In genomic region chr1:204511366-204511765, GRCh38 we compare ENCODE assay signal across 21 cellular contexts. TPM values are rescaled to one million over a fixed set of nuclear protein-coding genes. Genes with fewer than 3 reads are reported as not detected.
DNase-seq lines count a peak whose midpoint lies in the region; ATAC-seq and TF ChIP-seq lines count a peak whose summit lies in the region.
"Had no signal": no experiment of that assay in that cellular context is flagged by ENCODE, and none has a peak within 500 bp of the region (broad histone marks: within the 10 kb centered on the region; RNA-seq: fewer than 3 reads in every experiment).

No MANE protein-coding gene starts in this region.

- H3K27ac ChIP-seq in CD4-positive, alpha-beta memory T cell (ENCODE audit: low read depth, low read length): no peak overlapping the region
- H3K27ac ChIP-seq: A549, KMS-11 had no signal

- H3K4me3 ChIP-seq in CD4-positive, alpha-beta memory T cell (ENCODE audit: low read length in 2 of 2): no peak overlapping the region
- H3K4me3 ChIP-seq: A549, dorsolateral prefrontal cortex had no signal

- H3K9me3 Mint-ChIP-seq in activated CD4-positive, alpha-beta T cell treated with anti-CD3 and anti-CD28 coated beads, Interleukin-2, amount 10 ng/mL, durations not matched to agents 24 days and 14 days: peaks cover 6% of the 10 kb centered on the region
- peaks cover 0 to 7% (median 2%) of the 10 kb centered on the region in 8 donors for H3K9me3 Mint-ChIP-seq in CD4-positive, alpha-beta memory T cell
- no peaks in the 10 kb centered on the region for H3K9me3 Mint-ChIP-seq in activated T-helper 1 cell treated with anti-CD3 and anti-CD28 coated beads, Interleukin-12 subunit alpha, Interleukin-12 subunit beta, Interleukin-2, Interleukin-4 antibody, amounts not matched to agents 30 ng/mL and 10 ng/mL and 1 ng/mL, durations not matched to agents 14 hours and 24 hours and 36 hours
- no peaks in the 10 kb centered on the region for H3K9me3 Mint-ChIP-seq in neural crest cell

- intact Hi-C loops in activated CD4-positive, alpha-beta T cell treated with anti-CD3 and anti-CD28 coated beads, Interleukin-2, amount 10 ng/mL, durations not matched to agents 24 days and 14 days (cut with micrococcal nuclease): no loop called here
- intact Hi-C loops in CD4-positive, alpha-beta memory T cell (cut with micrococcal nuclease): no loop called here
- intact Hi-C loops in activated T-helper 1 cell treated with anti-CD3 and anti-CD28 coated beads, Interleukin-12 subunit alpha, Interleukin-12 subunit beta, Interleukin-2, Interleukin-4 antibody, amounts not matched to agents 30 ng/mL and 10 ng/mL and 1 ng/mL, durations not matched to agents 14 hours and 24 hours and 36 hours (cut with micrococcal nuclease): loop anchor here (10.0 kb wide), 4 partner anchors 613 to 887 kb away; partner anchors contain the start of genes ATP2B4 and RBBP5

- no peaks in the 10 kb centered on the region for H3K36me3 ChIP-seq in CD4-positive, alpha-beta memory T cell (ENCODE audit: insufficient read depth, low read length)

- peaks cover 2% of the 10 kb centered on the region for H3K36me3 Mint-ChIP-seq in activated CD4-positive, alpha-beta T cell treated with anti-CD3 and anti-CD28 coated beads, Interleukin-2, amount 10 ng/mL, durations not matched to agents 24 days and 14 days (ENCODE audit: low read depth)
- H3K36me3 Mint-ChIP-seq in CD4-positive, alpha-beta memory T cell: peaks cover 0 to 12% of the 10 kb centered on the region in 2 donors
- H3K36me3 Mint-ChIP-seq in activated T-helper 1 cell treated with anti-CD3 and anti-CD28 coated beads, Interleukin-12 subunit alpha, Interleukin-12 subunit beta, Interleukin-2, Interleukin-4 antibody, amounts not matched to agents 30 ng/mL and 10 ng/mL and 1 ng/mL, durations not matched to agents 14 hours and 24 hours and 36 hours (ENCODE audit: low read depth): no peaks in the 10 kb centered on the region
- H3K36me3 Mint-ChIP-seq in neural crest cell (ENCODE audit: low read depth): peaks cover 9% of the 10 kb centered on the region

- H3K27me3 ChIP-seq in CD4-positive, alpha-beta memory T cell (ENCODE audit: insufficient read depth, low read length): no peaks in the 10 kb centered on the region
- H3K27me3 ChIP-seq: dorsolateral prefrontal cortex had no signal

- no peak for TF ChIP-seq CTCF in neural crest cell (conservative IDR thresholded peaks at IDR 0.05)

- peaks cover under 1% of the 10 kb centered on the region for H3K27me3 Mint-ChIP-seq in activated CD4-positive, alpha-beta T cell treated with anti-CD3 and anti-CD28 coated beads, Interleukin-2, amount 10 ng/mL, durations not matched to agents 24 days and 14 days
- H3K27me3 Mint-ChIP-seq in CD4-positive, alpha-beta memory T cell: peaks cover 2 to 9% of the 10 kb centered on the region in 2 donors
- H3K27me3 Mint-ChIP-seq in activated T-helper 1 cell treated with anti-CD3 and anti-CD28 coated beads, Interleukin-12 subunit alpha, Interleukin-12 subunit beta, Interleukin-2, Interleukin-4 antibody, amounts not matched to agents 30 ng/mL and 10 ng/mL and 1 ng/mL, durations not matched to agents 14 hours and 24 hours and 36 hours (ENCODE audit: insufficient read depth): peaks cover 4% of the 10 kb centered on the region
- peaks cover 14% of the 10 kb centered on the region for H3K27me3 Mint-ChIP-seq in neural crest cell (ENCODE audit: low read depth)

- peak overlapping the region; percentile 37 for H3K27ac Mint-ChIP-seq in activated CD4-positive, alpha-beta T cell treated with anti-CD3 and anti-CD28 coated beads, Interleukin-2, amount 10 ng/mL, durations not matched to agents 24 days and 14 days
- H3K27ac Mint-ChIP-seq in CD4-positive, alpha-beta memory T cell: peak overlapping the region in 6 of 7 donors; percentile 15 to 94 (median 80)
- H3K27ac Mint-ChIP-seq in activated T-helper 1 cell treated with anti-CD3 and anti-CD28 coated beads, Interleukin-12 subunit alpha, Interleukin-12 subunit beta, Interleukin-2, Interleukin-4 antibody, amounts not matched to agents 30 ng/mL and 10 ng/mL and 1 ng/mL, durations not matched to agents 14 hours and 24 hours and 36 hours: peak overlapping the region; percentile 55
- no peak overlapping the region for H3K27ac Mint-ChIP-seq in neural crest cell (ENCODE audit: unreplicated experiment)

- H3K4me1 Mint-ChIP-seq in activated CD4-positive, alpha-beta T cell treated with anti-CD3 and anti-CD28 coated beads, Interleukin-2, amount 10 ng/mL, durations not matched to agents 24 days and 14 days: peaks cover 20% of the 10 kb centered on the region
- H3K4me1 Mint-ChIP-seq in CD4-positive, alpha-beta memory T cell: peaks cover 15 to 54% (median 35%) of the 10 kb centered on the region in 4 donors
- peaks cover 39% of the 10 kb centered on the region for H3K4me1 Mint-ChIP-seq in activated T-helper 1 cell treated with anti-CD3 and anti-CD28 coated beads, Interleukin-12 subunit alpha, Interleukin-12 subunit beta, Interleukin-2, Interleukin-4 antibody, amounts not matched to agents 30 ng/mL and 10 ng/mL and 1 ng/mL, durations not matched to agents 14 hours and 24 hours and 36 hours (ENCODE audit: low read depth)
- peaks cover 15% of the 10 kb centered on the region for H3K4me1 Mint-ChIP-seq in neural crest cell

- CTCF ChIA-PET in CD4-positive, alpha-beta memory T cell (lab: Charles Lee; ENCODE audit: partially characterized antibody): interaction anchor here (2.9 to 21.3 kb wide), 2 partner anchors 17 to 72 kb away, joined by 8 to 1077 read pairs; partner anchors contain the start of gene PIK3C2B

- DNase-seq in activated CD4-positive, alpha-beta T cell treated with anti-CD3 and anti-CD28 coated beads, Interleukin-2, amount 10 ng/mL, durations not matched to agents 24 days and 14 days: peak; percentile 65
- no peak for DNase-seq in activated CD4-positive, alpha-beta T cell treated with anti-CD3 and anti-CD28 coated beads, Interleukin-2, amount 50 U/mL, for 4 hours
- DNase-seq in CD4-positive, alpha-beta memory T cell: no peak
- no peak for DNase-seq in activated T-helper 1 cell treated with anti-CD3 and anti-CD28 coated beads, Interleukin-12 subunit alpha, Interleukin-12 subunit beta, Interleukin-2, Interleukin-4 antibody, amounts not matched to agents 30 ng/mL and 10 ng/mL and 1 ng/mL, durations not matched to agents 14 hours and 24 hours and 36 hours (ENCODE audit: low spot score)
- no peak for DNase-seq in neural crest cell (ENCODE audit: low read depth, low spot score)
- no peak for DNase-seq in GDM1 (lab: John Stamatoyannopoulos, UW)
- DNase-seq in stimulated activated CD4-positive, alpha-beta T cell treated with anti-CD3 and anti-CD28 coated beads, Interleukin-1b, Interleukin-23, amount 100 ng/mL, for 48 hours: no peak
- DNase-seq: anterior cingulate cortex, caudate nucleus, dorsolateral prefrontal cortex, kidney, NCI-H1048, NCI-H2029 treated with DMSO at 0.1 percent for 48 hours, NCI-H446 treated with DMSO at 0.1 percent for 48 hours, posterior cingulate gyrus, RPMI8226, SK-N-SH, substantia nigra had no signal

- H3K4me1 ChIP-seq in CD4-positive, alpha-beta memory T cell (ENCODE audit: insufficient read depth, low read length): peaks cover 59% of the 10 kb centered on the region
- H3K4me1 ChIP-seq: A549 had no signal

- POLR2A ChIA-PET in CD4-positive, alpha-beta memory T cell (lab: Charles Lee; ENCODE audit: partially characterized antibody): interaction anchor here (3.0 kb wide), 1 partner anchor 11 kb away, joined by 22 read pairs; no protein-coding TSS in a partner anchor

- peak overlapping the region; percentile 7 for H3K4me3 Mint-ChIP-seq in activated CD4-positive, alpha-beta T cell treated with anti-CD3 and anti-CD28 coated beads, Interleukin-2, amount 10 ng/mL, durations not matched to agents 24 days and 14 days
- peak overlapping the region in 2 of 8 donors; percentile 22 to 69 for H3K4me3 Mint-ChIP-seq in CD4-positive, alpha-beta memory T cell
- no peak overlapping the region for H3K4me3 Mint-ChIP-seq in activated T-helper 1 cell treated with anti-CD3 and anti-CD28 coated beads, Interleukin-12 subunit alpha, Interleukin-12 subunit beta, Interleukin-2, Interleukin-4 antibody, amounts not matched to agents 30 ng/mL and 10 ng/mL and 1 ng/mL, durations not matched to agents 14 hours and 24 hours and 36 hours
- H3K4me3 Mint-ChIP-seq in neural crest cell: peak overlapping the region; percentile 35

- ATAC-seq in HG03196 (IDR thresholded peaks at IDR 0.05; ENCODE audit: unreplicated experiment): no peak
- ATAC-seq: A549 had no signal

- H3K9me3 ChIP-seq in CD4-positive, alpha-beta memory T cell (ENCODE audit: control insufficient read depth in 1 of 2, low read length in 2 of 2): no peaks in the 10 kb centered on the region
- H3K9me3 ChIP-seq: A549, SK-N-SH had no signal

RNA-seq across cellular contexts. Expression of gene MDM4, which starts 4.8 kb away (rescaled TPM):
- 81.5 and 85.5 TPM in 2 replicates for total RNA-seq in activated CD4-positive, alpha-beta T cell treated with anti-CD3 and anti-CD28 coated beads, Interleukin-2, amount 10 ng/mL, durations not matched to agents 24 days and 14 days
- total RNA-seq in CD4-positive, alpha-beta memory T cell: 100 to 1,000 TPM; 213 to 237 TPM
- 10 to 100 TPM in 1 of 2 donors, 1 to 10 TPM in 1; 7.7 to 26.8 TPM for polyA plus RNA-seq in CD4-positive, alpha-beta memory T cell
- 75.5 and 80.3 TPM in 2 replicates for total RNA-seq in activated T-helper 1 cell treated with anti-CD3 and anti-CD28 coated beads, Interleukin-12 subunit alpha, Interleukin-12 subunit beta, Interleukin-2, Interleukin-4 antibody, amounts not matched to agents 30 ng/mL and 10 ng/mL and 1 ng/mL, durations not matched to agents 14 hours and 24 hours and 36 hours
- total RNA-seq in neural crest cell: 92.5 and 98.2 TPM in 2 replicates

RNA-seq across cellular contexts. Expression of gene PIK3C2B, which starts 16.8 kb away (rescaled TPM):
- 22.7 and 23.6 TPM in 2 replicates for total RNA-seq in activated CD4-positive, alpha-beta T cell treated with anti-CD3 and anti-CD28 coated beads, Interleukin-2, amount 10 ng/mL, durations not matched to agents 24 days and 14 days
- 10 to 100 TPM; 43.4 to 46.9 TPM for total RNA-seq in CD4-positive, alpha-beta memory T cell
- polyA plus RNA-seq in CD4-positive, alpha-beta memory T cell: 1 to 10 TPM in 1 of 2 donors, under 1 TPM in 1; 0.13 to 4.1 TPM
- 21.8 and 24.1 TPM in 2 replicates for total RNA-seq in activated T-helper 1 cell treated with anti-CD3 and anti-CD28 coated beads, Interleukin-12 subunit alpha, Interleukin-12 subunit beta, Interleukin-2, Interleukin-4 antibody, amounts not matched to agents 30 ng/mL and 10 ng/mL and 1 ng/mL, durations not matched to agents 14 hours and 24 hours and 36 hours
- total RNA-seq in neural crest cell: 70.5 and 71.7 TPM in 2 replicates
